Comparison of ENCODE assay signal across 8 cellular contexts in the genomic region with DNA sequence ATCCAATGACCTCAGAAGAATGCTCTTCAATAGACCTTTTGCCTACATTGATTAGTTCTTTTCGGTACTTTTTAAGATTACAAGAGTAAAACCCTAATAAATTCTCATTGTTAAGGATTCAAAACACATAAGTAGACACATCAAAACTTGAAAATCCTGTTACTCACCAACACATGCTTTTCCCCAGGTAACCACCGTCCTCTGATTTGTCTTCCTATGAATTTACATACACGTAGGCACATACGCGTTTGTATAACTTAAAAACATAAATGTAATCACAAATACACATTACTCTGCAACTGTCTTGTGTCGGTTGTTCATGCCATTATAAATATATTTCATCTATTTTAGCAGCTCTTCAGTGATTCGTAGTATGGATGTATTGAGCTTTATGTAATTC. TPM values are rescaled to one million over a fixed set of nuclear protein-coding genes. Genes with fewer than 3 reads are reported as not detected.
DNase-seq lines count a peak whose midpoint lies in the region; ATAC-seq and TF ChIP-seq lines count a peak whose summit lies in the region.

No MANE protein-coding gene starts in this region.

- no peak for ATAC-seq in GM21723 (IDR thresholded peaks at IDR 0.05; ENCODE audit: unreplicated experiment)
- no peak for ATAC-seq in GM21447 (IDR thresholded peaks at IDR 0.05; ENCODE audit: unreplicated experiment)

- H3K9me3 ChIP-seq in skeletal muscle tissue (ENCODE audit: control insufficient read depth in 3 of 3, low read length in 3 of 3) = no peaks in the 10 kb centered on the region

- H3K27ac ChIP-seq in skeletal muscle tissue (ENCODE audit: low read depth, low read length) = no peak overlapping the region

- TF ChIP-seq CTCF in fibroblast of the aortic adventitia (IDR thresholded peaks at IDR 0.05; ENCODE audit: insufficient read depth, low read length) = no peak

- peak; percentile 18 for DNase-seq in NCI-H1694 treated with DMSO at 0.1 percent for 48 hours (lab: John Stamatoyannopoulos, UW)
- no peak for DNase-seq in NCI-H1694 (lab: John Stamatoyannopoulos, UW)
- DNase-seq in RKO (ENCODE audit: low spot score) = peak; percentile 30
- no peak for DNase-seq in fibroblast of the aortic adventitia (ENCODE audit: low read depth)
- no peak for DNase-seq in AG08396 (ENCODE audit: low spot score)

- H3K36me3 ChIP-seq in skeletal muscle tissue (ENCODE audit: control insufficient read depth in 3 of 3, insufficient read depth in 3 of 3, low read length in 3 of 3) = no peaks in the 10 kb centered on the region

- H3K9ac ChIP-seq in skeletal muscle tissue (ENCODE audit: low read depth in 1 of 3, low read length in 3 of 3) = peak overlapping the region in 2 of 3 donors; percentile 96

- H3K4me3 ChIP-seq in fibroblast of the aortic adventitia (ENCODE audit: low read depth, low read length) = peak overlapping the region; percentile 94
- peak overlapping the region; percentile 94 to 98 (median 97) for H3K4me3 ChIP-seq in skeletal muscle tissue (ENCODE audit: low read length in 3 of 3)

- H3K27me3 ChIP-seq in skeletal muscle tissue (ENCODE audit: control insufficient read depth in 3 of 3, insufficient read depth in 3 of 3, low read length in 3 of 3) = no peaks in the 10 kb centered on the region

- peaks cover 0 to 10% (median 3%) of the 10 kb centered on the region in 3 donors for H3K4me1 ChIP-seq in skeletal muscle tissue (ENCODE audit: control insufficient read depth in 3 of 3, insufficient read depth in 3 of 3, low read length in 3 of 3)

RNA-seq across cellular contexts. Expression of a gene that starts 0.9 kb away (rescaled TPM):
- total RNA-seq in fibroblast of the aortic adventitia (ENCODE audit: low replicate concordance) = 75.6 and 102 TPM in 2 replicates
- total RNA-seq in skeletal muscle tissue = 64.7 TPM

RNA-seq across cellular contexts. Expression of a gene that starts 22.4 kb away (rescaled TPM):
- total RNA-seq in fibroblast of the aortic adventitia (ENCODE audit: low replicate concordance) (41.5 and 79.1 TPM in 2 replicates), skeletal muscle tissue (6.3 TPM)

Comparison
In these comparisons a context has a peak if more than half of its experiments do, and no peak if none do; other contexts are left out.
1. DNase-seq: peak in NCI-H1694 treated with DMSO at 0.1 percent for 48 hours (single experiment) and RKO (single experiment); none in NCI-H1694 (single experiment), fibroblast of the aortic adventitia (single experiment) and AG08396 (single experiment).